ENCODE assay signal across 15 cellular contexts in genomic region chr9:94911986-94912635, GRCh38.
A peak's percentile ranks its signal among the peaks of the same experiment; 100 is the strongest.
DNase-seq lines count a peak whose midpoint lies in the region; ATAC-seq and TF ChIP-seq lines count a peak whose summit lies in the region.
"Had no signal": no experiment of that assay in that cellular context is flagged by ENCODE, and none has a peak within 500 bp of the region (broad histone marks: within the 10 kb centered on the region; RNA-seq: fewer than 3 reads in every experiment).

No MANE protein-coding gene starts in this region.

- POLR2A ChIA-PET in MCF 10A (lab: Yijun Ruan, JAX): interaction anchor here (0.6 to 5.6 kb wide), 16 partner anchors 8 to 136 kb away, joined by 3 to 55 read pairs (median 8); no protein-coding TSS in a partner anchor

- intact Hi-C loops in MCF 10A (cut with micrococcal nuclease): no loop called here
- intact Hi-C loops in mammary epithelial cell (cut with micrococcal nuclease): no loop called here

- no peak overlapping the region for H3K4me3 ChIP-seq in mammary epithelial cell (replicated peaks in 1 of 3; ENCODE audit: insufficient read depth in 1 of 3, low read depth in 2 of 3, low read length in 3 of 3)
- H3K4me3 ChIP-seq in mesenchymal stem cell (ENCODE audit: insufficient read depth in 1 of 2, low read depth in 1 of 2, low read length in 2 of 2): no peak overlapping the region
- H3K4me3 ChIP-seq in thoracic aorta: no peak overlapping the region
- no peak overlapping the region for H3K4me3 ChIP-seq in foreskin fibroblast (ENCODE audit: low read depth in 1 of 2, low read length in 2 of 2)
- H3K4me3 ChIP-seq: adrenal gland, colonic mucosa, heart left ventricle, testis had no signal

- peak overlapping the region; percentile 57 for H3K27ac Mint-ChIP-seq in MCF 10A (ENCODE audit: low read depth, unreplicated experiment)

- H3K36me3 Mint-ChIP-seq in MCF 10A (ENCODE audit: insufficient read depth, unreplicated experiment): peaks cover 6% of the 10 kb centered on the region

- H3K14ac ChIP-seq in mesenchymal stem cell (ENCODE audit: low read length in 2 of 2): no peak overlapping the region

- H3K36me3 ChIP-seq in mammary epithelial cell (ENCODE audit: insufficient read depth, low read length): no peaks in the 10 kb centered on the region
- H3K36me3 ChIP-seq in mesenchymal stem cell (ENCODE audit: control insufficient read depth in 1 of 2, insufficient read depth in 2 of 2, low read depth in 1 of 2, low read length in 2 of 2): peaks cover 0 to 4% of the 10 kb centered on the region in 2 experiments
- H3K36me3 ChIP-seq in thoracic aorta: no peaks in the 10 kb centered on the region
- H3K36me3 ChIP-seq: adrenal gland, colonic mucosa, heart left ventricle had no signal

- no peak overlapping the region for H3K23ac ChIP-seq in mesenchymal stem cell (ENCODE audit: low read length in 2 of 2)

- H2AFZ ChIP-seq in mammary epithelial cell (ENCODE audit: low read depth, low read length) (no peak overlapping the region), mesenchymal stem cell (ENCODE audit: low read depth, low read length) (no peak overlapping the region)

- peak overlapping the region in 1 of 2 experiments; percentile 1 for H3K4ac ChIP-seq in mesenchymal stem cell (ENCODE audit: low read depth in 1 of 2, low read length in 2 of 2)

- H3K4me1 Mint-ChIP-seq in MCF 10A (ENCODE audit: insufficient read depth, unreplicated experiment): peaks cover 28% of the 10 kb centered on the region

- no peak overlapping the region for H3K18ac ChIP-seq in mesenchymal stem cell (ENCODE audit: low read depth in 1 of 2, low read length in 2 of 2)

- H3K4me1 ChIP-seq in mammary epithelial cell (ENCODE audit: insufficient read depth, low read length): peaks cover 39% of the 10 kb centered on the region
- H3K4me1 ChIP-seq in mesenchymal stem cell (ENCODE audit: control insufficient read depth, insufficient read depth, low read depth, low read length): peaks cover 32% of the 10 kb centered on the region
- peaks cover 19 to 74% of the 10 kb centered on the region in 2 donors for H3K4me1 ChIP-seq in thoracic aorta (ENCODE audit: control insufficient read depth in 1 of 2, low read depth in 2 of 2)

- H3K4me3 Mint-ChIP-seq in MCF 10A (ENCODE audit: unreplicated experiment): no peak overlapping the region

- no peaks in the 10 kb centered on the region for H3K9me3 Mint-ChIP-seq in MCF 10A (ENCODE audit: unreplicated experiment)

- H3K79me1 ChIP-seq in mesenchymal stem cell (replicated peaks; ENCODE audit: low read length, poor library complexity, severe bottlenecking): peaks cover 21% of the 10 kb centered on the region

- H2BK12ac ChIP-seq in mesenchymal stem cell (ENCODE audit: low read length in 2 of 2): peak overlapping the region in 1 of 2 experiments; percentile 45

- H2BK5ac ChIP-seq in mesenchymal stem cell (ENCODE audit: low read depth, low read length, poor library complexity, severe bottlenecking): peak overlapping the region; percentile 36

- H3K9me3 ChIP-seq in mammary epithelial cell (replicated peaks; ENCODE audit: insufficient read depth, low read length) (no peaks in the 10 kb centered on the region), mesenchymal stem cell (ENCODE audit: control insufficient read depth, low read length) (no peaks in the 10 kb centered on the region), thoracic aorta (no peaks in the 10 kb centered on the region)
- H3K9me3 ChIP-seq: adrenal gland, colonic mucosa, heart left ventricle, testis had no signal

- H3K79me2 ChIP-seq in mammary epithelial cell (ENCODE audit: insufficient read depth, low read length): no peaks in the 10 kb centered on the region

- peak overlapping the region; percentile 98 for H2AK5ac ChIP-seq in mesenchymal stem cell (ENCODE audit: low read length, severe bottlenecking)

- H4K20me1 ChIP-seq in mammary epithelial cell (ENCODE audit: insufficient read depth, low read length): no peaks in the 10 kb centered on the region

- CTCF ChIA-PET in MCF 10A (lab: Yijun Ruan, JAX) (interaction anchor here (0.7 to 1.2 kb wide), 2 partner anchors 107 to 256 kb away, joined by 3 read pairs; no protein-coding TSS in a partner anchor), mammary epithelial cell (lab: Charles Lee; ENCODE audit: low non-redundant PET) (no interaction called here)

- H3K9ac ChIP-seq in mammary epithelial cell (ENCODE audit: insufficient read depth, low read length) (no peak overlapping the region), mesenchymal stem cell (ENCODE audit: low read length) (no peak overlapping the region)

- dilution Hi-C loops in mammary epithelial cell (cut with HindIII; ENCODE audit: low sequenced_read_pairs): no loop called here

- H2BK15ac ChIP-seq in mesenchymal stem cell (ENCODE audit: low read depth, poor library complexity, severe bottlenecking): no peak overlapping the region

- H3K27me3 ChIP-seq in mammary epithelial cell (ENCODE audit: insufficient read depth, low read length) (no peaks in the 10 kb centered on the region), mesenchymal stem cell (ENCODE audit: control insufficient read depth in 1 of 2, insufficient read depth in 1 of 2, low read length in 2 of 2) (no peaks in the 10 kb centered on the region), thoracic aorta (replicated peaks; ENCODE audit: insufficient read depth) (no peaks in the 10 kb centered on the region)
- H3K27me3 ChIP-seq: adrenal gland, colonic mucosa, heart left ventricle, testis had no signal

- DNase-seq in MCF 10A (ENCODE audit: unreplicated experiment) (no peak), mammary epithelial cell (no peak), mesenchymal stem cell (no peak), thoracic aorta (ENCODE audit: low spot score) (no peak), foreskin fibroblast (no peak), T-helper 1 cell (no peak)
- DNase-seq: activated CD4-positive, alpha-beta T cell treated with anti-CD3 and anti-CD28 coated beads, Interleukin-2, amount 50 U/mL, for 1 hour; colonic mucosa; NK-92 treated with Interleukin-12 subunit alpha and Interleukin-12 subunit beta, amount 100 ng/mL, for 24 hours; SIG-M5; testis had no signal

- in situ Hi-C loops in mammary epithelial cell (cut with MboI; ENCODE audit: low sequenced_read_pairs in 2 of 2): loop anchor here in 1 of 2 donors (25.0 kb wide), 1 partner anchor 225 kb away; no protein-coding TSS in a partner anchor

- no peak overlapping the region for H2BK120ac ChIP-seq in mesenchymal stem cell (ENCODE audit: low read depth, low read length)

- H4K91ac ChIP-seq in mesenchymal stem cell (ENCODE audit: low read length): no peak overlapping the region

- no peak overlapping the region for H4K8ac ChIP-seq in mesenchymal stem cell (ENCODE audit: low read length)

- no peaks in the 10 kb centered on the region for H3K27me3 Mint-ChIP-seq in MCF 10A (ENCODE audit: insufficient read depth, unreplicated experiment)

- BruUV-seq in MCF 10A (replicated peaks; lab: Mats Ljungman, UMichigan): no TSS peak
- BruUV-seq in mammary epithelial cell (replicated peaks; lab: Mats Ljungman, UMichigan): no TSS peak

- TF ChIP-seq CTCF in MCF 10A (IDR thresholded peaks at IDR 0.05; ENCODE audit: unreplicated experiment) (no peak), mammary epithelial cell (conservative IDR thresholded peaks at IDR 0.05 in 1 of 2, IDR thresholded peaks at IDR 0.05 in 1 of 2; ENCODE audit: extremely low read depth in 1 of 2, insufficient read depth in 1 of 2, low read depth in 1 of 2, low read length in 2 of 2) (no peak), thoracic aorta (IDR thresholded peaks at IDR 0.05) (no peak), foreskin fibroblast (IDR thresholded peaks at IDR 0.05; ENCODE audit: low read depth, low read length) (no peak)

- no peak overlapping the region for H3K4me2 ChIP-seq in mammary epithelial cell (ENCODE audit: insufficient read depth, low read depth, low read length)
- no peak overlapping the region for H3K4me2 ChIP-seq in mesenchymal stem cell (ENCODE audit: low read length, poor library complexity, severe bottlenecking)

- H3K27ac ChIP-seq in mammary epithelial cell (ENCODE audit: insufficient read depth, low read depth, low read length) (no peak overlapping the region), angular gyrus (ENCODE audit: low read depth, low read length) (peak overlapping the region; percentile 94), mesenchymal stem cell (ENCODE audit: low read length, poor library complexity, severe bottlenecking) (peak overlapping the region; percentile 79), thoracic aorta (peak overlapping the region; percentile 30 to 84)
- H3K27ac ChIP-seq: colonic mucosa, testis had no signal

- ATAC-seq in thoracic aorta (ENCODE audit: insufficient number of reproducible peaks, low FRiP score, low read depth) (no peak), GM18873 (IDR thresholded peaks at IDR 0.05; ENCODE audit: low FRiP score, unreplicated experiment) (no peak)
- ATAC-seq: heart left ventricle had no signal

- 95% methylated on average over 11 of the region's 11 CpGs for WGBS in mammary epithelial cell (ENCODE audit: low coverage, missing lambda C conversion rate)
- 82% methylated on average over 11 of the region's 11 CpGs for WGBS in mesenchymal stem cell
